In the genomic region with DNA sequence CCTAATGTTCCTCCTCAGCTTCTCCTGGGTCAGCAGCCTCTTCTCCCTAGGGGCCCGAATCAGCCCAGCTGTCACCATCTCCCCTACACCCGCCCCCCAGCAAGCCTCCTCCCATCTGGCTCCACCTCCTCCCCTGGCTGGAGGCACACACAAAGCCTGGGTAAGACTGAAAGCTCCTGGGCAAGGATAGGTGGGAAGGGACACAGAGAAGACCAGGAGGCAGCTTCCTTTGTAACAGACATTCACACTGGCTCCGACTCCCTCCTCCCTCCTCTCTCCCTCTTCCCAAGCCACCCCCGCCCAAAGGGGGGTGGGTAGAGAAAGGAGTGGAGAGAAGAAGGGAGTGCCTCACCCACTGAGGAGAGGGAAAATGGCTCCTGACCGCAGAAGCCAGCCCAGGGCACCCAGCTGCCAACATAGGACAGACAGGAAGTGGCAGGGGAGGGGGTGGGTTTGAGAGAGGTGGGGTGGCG, we compare ENCODE assay signal across 8 cellular contexts. TPM values are rescaled to one million over a fixed set of nuclear protein-coding genes. Genes with fewer than 3 reads are reported as not detected.
DNase-seq lines count a peak whose midpoint lies in the region; ATAC-seq and TF ChIP-seq lines count a peak whose summit lies in the region.

No MANE protein-coding gene starts in this region.

- no peak overlapping the region for H3K4me3 Mint-ChIP-seq in activated CD4-positive, alpha-beta T cell treated with anti-CD3 and anti-CD28 coated beads, Interleukin-2, amount 10 ng/mL, durations not matched to agents 24 days and 14 days

- peaks cover 44% of the 10 kb centered on the region for H3K4me1 Mint-ChIP-seq in activated CD4-positive, alpha-beta T cell treated with anti-CD3 and anti-CD28 coated beads, Interleukin-2, amount 10 ng/mL, durations not matched to agents 24 days and 14 days

- H3K27ac Mint-ChIP-seq in activated CD4-positive, alpha-beta T cell treated with anti-CD3 and anti-CD28 coated beads, Interleukin-2, amount 10 ng/mL, durations not matched to agents 24 days and 14 days, result peak overlapping the region; percentile 86

- intact Hi-C loops in activated CD4-positive, alpha-beta T cell treated with anti-CD3 and anti-CD28 coated beads, Interleukin-2, amount 10 ng/mL, durations not matched to agents 24 days and 14 days (cut with micrococcal nuclease), result no loop called here

- peaks cover 45 to 79% of the 10 kb centered on the region in 2 experiments for H3K36me3 ChIP-seq in HEK293 (ENCODE audit: control insufficient read depth in 2 of 2, insufficient read depth in 1 of 2, low read length in 2 of 2)
- H3K36me3 ChIP-seq in fibroblast of lung (ENCODE audit: control insufficient read depth, insufficient read depth, low read length), result peaks cover 29% of the 10 kb centered on the region

- no peaks in the 10 kb centered on the region for H3K9me3 ChIP-seq in HEK293 (ENCODE audit: control insufficient read depth, insufficient read depth, low read depth, low read length)
- no peaks in the 10 kb centered on the region for H3K9me3 ChIP-seq in fibroblast of lung (ENCODE audit: control insufficient read depth, insufficient read depth, low read depth, low read length)

- H3K36me3 Mint-ChIP-seq in activated CD4-positive, alpha-beta T cell treated with anti-CD3 and anti-CD28 coated beads, Interleukin-2, amount 10 ng/mL, durations not matched to agents 24 days and 14 days (ENCODE audit: low read depth), result peaks cover 64% of the 10 kb centered on the region

- H4K20me1 ChIP-seq in fibroblast of lung (ENCODE audit: control insufficient read depth, extremely low read depth, insufficient read depth, low read length), result no peaks in the 10 kb centered on the region

- DNase-seq in activated CD4-positive, alpha-beta T cell treated with anti-CD3 and anti-CD28 coated beads, Interleukin-2, amount 10 ng/mL, durations not matched to agents 24 days and 14 days, result peak; percentile 74
- DNase-seq in fibroblast of lung (ENCODE audit: low read depth in 2 of 2), result peak; percentile 38 to 59
- peak; percentile 62 for DNase-seq in retina
- no peak for DNase-seq in NCI-H526 treated with DMSO at 0.1 percent for 48 hours (lab: John Stamatoyannopoulos, UW)

- POLR2A ChIA-PET in HEK293 (lab: Yijun Ruan, JAX), result interaction anchor here (0.6 to 1.3 kb wide), 3 partner anchors 14 to 559 kb away, joined by 3 to 7 read pairs (median 4); no protein-coding TSS in a partner anchor

- TF ChIP-seq CTCF in 22Rv1 (IDR thresholded peaks at IDR 0.05) (no peak), HEK293 (tag by site-specific recombination; IDR thresholded peaks at IDR 0.05) (no peak), fibroblast of lung (conservative IDR thresholded peaks at IDR 0.05 in 1 of 2, IDR thresholded peaks at IDR 0.05 in 1 of 2; ENCODE audit: low read depth in 1 of 2, low read length in 2 of 2) (no peak)

- H3K4me3 ChIP-seq in HEK293 (ENCODE audit: low read depth, low read length), result no peak overlapping the region
- peak overlapping the region in 2 of 4 experiments; percentile 22 to 93 for H3K4me3 ChIP-seq in fibroblast of lung (replicated peaks in 1 of 4; ENCODE audit: control extremely low read depth in 1 of 4, insufficient read depth in 1 of 4, low read depth in 3 of 4, low read length in 4 of 4)

- ATAC-seq in GM19463 (IDR thresholded peaks at IDR 0.05; ENCODE audit: unreplicated experiment) (no peak), HG03342 (IDR thresholded peaks at IDR 0.05; ENCODE audit: unreplicated experiment) (no peak)

- no peaks in the 10 kb centered on the region for H3K27me3 ChIP-seq in fibroblast of lung (ENCODE audit: control insufficient read depth, insufficient read depth, low read length)

- peaks cover 38% of the 10 kb centered on the region for H3K79me2 ChIP-seq in fibroblast of lung (ENCODE audit: control insufficient read depth, insufficient read depth, low read length)

- H3K27ac ChIP-seq in 22Rv1 (peak overlapping the region; percentile 20; the same call in 1 of the 2 replicates), HEK293 (ENCODE audit: extremely low read depth, low read depth, low read length) (no peak overlapping the region), fibroblast of lung (ENCODE audit: insufficient read depth, low read length) (no peak overlapping the region)

- no peak overlapping the region for H3K9ac ChIP-seq in fibroblast of lung (ENCODE audit: insufficient read depth, low read length)

- no peaks in the 10 kb centered on the region for H3K9me3 Mint-ChIP-seq in activated CD4-positive, alpha-beta T cell treated with anti-CD3 and anti-CD28 coated beads, Interleukin-2, amount 10 ng/mL, durations not matched to agents 24 days and 14 days

- peak overlapping the region; percentile 72 for H3K4me2 ChIP-seq in fibroblast of lung (ENCODE audit: extremely low read depth, insufficient read depth, low read length)

- H3K4me1 ChIP-seq in HEK293 (ENCODE audit: control insufficient read depth, insufficient read depth, low read length) (peaks cover 19% of the 10 kb centered on the region), fibroblast of lung (ENCODE audit: control insufficient read depth, extremely low read depth, insufficient read depth, low read length) (peaks cover 15% of the 10 kb centered on the region)

- CTCF ChIA-PET in HEK293 (lab: Yijun Ruan, JAX), result interaction anchor here (0.6 to 2.0 kb wide), 7 partner anchors 19 to 81 kb away, joined by 3 to 9 read pairs (median 7); no protein-coding TSS in a partner anchor

- H2AFZ ChIP-seq in fibroblast of lung (ENCODE audit: low read length), result no peak overlapping the region

- H3K27me3 Mint-ChIP-seq in activated CD4-positive, alpha-beta T cell treated with anti-CD3 and anti-CD28 coated beads, Interleukin-2, amount 10 ng/mL, durations not matched to agents 24 days and 14 days, result no peaks in the 10 kb centered on the region

TF ChIP-seq in HEK293, 187 proteins besides CTCF, POLR2A, EP300 and RAD21:
- peak; percentile 47 for TF ChIP-seq KLF1 (tag by site-specific recombination; IDR thresholded peaks at IDR 0.05)
- peak; percentile 61 for TF ChIP-seq SP3 (tag by site-specific recombination; IDR thresholded peaks at IDR 0.05)
- no peak for TF ChIP-seq ZNF175 (tag by site-specific recombination; IDR thresholded peaks at IDR 0.05)
- TF ChIP-seq SP2 (tag by site-specific recombination; IDR thresholded peaks at IDR 0.05), result peak; percentile 43
- peak; percentile 61 for TF ChIP-seq EGR2 (tag by site-specific recombination; IDR thresholded peaks at IDR 0.05; ENCODE audit: low read depth)
- TF ChIP-seq ZNF394 (tag by site-specific recombination; IDR thresholded peaks at IDR 0.05; ENCODE audit: borderline replicate concordance), result 0 out of 2 replicates have a peak, but pooled peaks have one; percentile 31
- TF ChIP-seq ZNF747 (tag by site-specific recombination; IDR thresholded peaks at IDR 0.05), result no peak
- no peak for TF ChIP-seq ZNF112 (tag by site-specific recombination; IDR thresholded peaks at IDR 0.05)
- TF ChIP-seq ZIC2 (tag by site-specific recombination; IDR thresholded peaks at IDR 0.05), result peak; percentile 40; the same call in 1 of the 2 replicates
- peak; percentile 43 for TF ChIP-seq ZFHX2 (tag by site-specific recombination; conservative IDR thresholded peaks at IDR 0.05)
- TF ChIP-seq SCRT2 (tag by site-specific recombination; IDR thresholded peaks at IDR 0.05), result no peak
- peak; percentile 88 for TF ChIP-seq GLIS1 (tag by site-specific recombination; IDR thresholded peaks at IDR 0.05)
- TF ChIP-seq GLIS2 (tag by site-specific recombination; IDR thresholded peaks at IDR 0.05), result peak; percentile 24; the same call in 1 of the 2 replicates
- TF ChIP-seq ZNF341 (tag by site-specific recombination; IDR thresholded peaks at IDR 0.05; ENCODE audit: low read depth), result peak; percentile 55
TF ChIP-seq in HEK293: peak in this region for 10.

RNA-seq across cellular contexts. Expression of gene CHD4, which starts 4.0 kb away (rescaled TPM):
- total RNA-seq in activated CD4-positive, alpha-beta T cell treated with anti-CD3 and anti-CD28 coated beads, Interleukin-2, amount 10 ng/mL, durations not matched to agents 24 days and 14 days, result 356 and 363 TPM in 2 replicates
- total RNA-seq in fibroblast of lung, result 241 and 256 TPM in 2 replicates
- polyA plus RNA-seq in fibroblast of lung, result 76.1 and 96.0 TPM in 2 replicates
- polyA plus RNA-seq in fibroblast of lung (2012), result 118 and 120 TPM in 2 replicates
- polyA minus RNA-seq in fibroblast of lung (ENCODE audit: low replicate concordance), result 323 and 390 TPM in 2 replicates

RNA-seq across cellular contexts. Expression of gene LPAR5, which starts 32.6 kb away (rescaled TPM):
- 3.3 and 4.2 TPM in 2 replicates for total RNA-seq in activated CD4-positive, alpha-beta T cell treated with anti-CD3 and anti-CD28 coated beads, Interleukin-2, amount 10 ng/mL, durations not matched to agents 24 days and 14 days
- not detected in 2 replicates for total RNA-seq in fibroblast of lung
- 0.02 and 0.07 TPM in 2 replicates for polyA plus RNA-seq in fibroblast of lung
- polyA plus RNA-seq in fibroblast of lung (2012), result 0.10 TPM in 1 of 2 replicates, not detected in the other
- not detected in 2 replicates for polyA minus RNA-seq in fibroblast of lung (ENCODE audit: low replicate concordance)

RNA-seq across cellular contexts. Expression of gene NOP2, which starts 35.0 kb away (rescaled TPM):
- 192 and 193 TPM in 2 replicates for total RNA-seq in activated CD4-positive, alpha-beta T cell treated with anti-CD3 and anti-CD28 coated beads, Interleukin-2, amount 10 ng/mL, durations not matched to agents 24 days and 14 days
- 11.7 and 13.9 TPM in 2 replicates for total RNA-seq in fibroblast of lung
- 26.1 and 47.8 TPM in 2 replicates for polyA plus RNA-seq in fibroblast of lung
- polyA plus RNA-seq in fibroblast of lung (2012), result 18.6 and 34.5 TPM in 2 replicates
- 77.1 and 94.1 TPM in 2 replicates for polyA minus RNA-seq in fibroblast of lung (ENCODE audit: low replicate concordance)

RNA-seq across cellular contexts. Expression of gene ACRBP, which starts 44.1 kb away (rescaled TPM):
- 0.47 and 0.64 TPM in 2 replicates for total RNA-seq in activated CD4-positive, alpha-beta T cell treated with anti-CD3 and anti-CD28 coated beads, Interleukin-2, amount 10 ng/mL, durations not matched to agents 24 days and 14 days
- total RNA-seq in fibroblast of lung, result under 0.01 and 0.33 TPM in 2 replicates
- 0.50 and 0.72 TPM in 2 replicates for polyA plus RNA-seq in fibroblast of lung
- polyA plus RNA-seq in fibroblast of lung (2012), result 0.29 and 0.37 TPM in 2 replicates
- polyA minus RNA-seq in fibroblast of lung (ENCODE audit: low replicate concordance), result 1.3 TPM in 1 of 2 replicates, not detected in the other

RNA-seq across cellular contexts. Expression of gene IFFO1, which starts 47.3 kb away (rescaled TPM):
- total RNA-seq in activated CD4-positive, alpha-beta T cell treated with anti-CD3 and anti-CD28 coated beads, Interleukin-2, amount 10 ng/mL, durations not matched to agents 24 days and 14 days, result 16.0 and 16.9 TPM in 2 replicates
- total RNA-seq in fibroblast of lung, result 8.2 and 16.8 TPM in 2 replicates
- polyA plus RNA-seq in fibroblast of lung, result 21.7 and 26.9 TPM in 2 replicates
- polyA plus RNA-seq in fibroblast of lung (2012), result 23.6 and 25.6 TPM in 2 replicates
- 18.8 and 22.0 TPM in 2 replicates for polyA minus RNA-seq in fibroblast of lung (ENCODE audit: low replicate concordance)

Comparison
In these comparisons a context has a peak if more than half of its experiments do, and no peak if none do; other contexts are left out.
1. RNA of gene NOP2, which starts 35.0 kb away (total RNA-seq): 192 to 193 TPM in activated CD4-positive, alpha-beta T cell treated with anti-CD3 and anti-CD28 coated beads, Interleukin-2, amount 10 ng/mL, durations not matched to agents 24 days and 14 days; 11.7 to 13.9 TPM in fibroblast of lung; every median in the first group is over 10 times any median in the second.